ENCODE assay signal across 10 cellular contexts in genomic region chr11:12693075-12693473, GRCh38. TPM values are rescaled to one million over a fixed set of nuclear protein-coding genes. Genes with fewer than 3 reads are reported as not detected.
DNase-seq lines count a peak whose midpoint lies in the region; ATAC-seq, FAIRE-seq and TF ChIP-seq lines count a peak whose summit lies in the region.
"Had no signal": no experiment of that assay in that cellular context is flagged by ENCODE, and none has a peak within 500 bp of the region (broad histone marks: within the 10 kb centered on the region; RNA-seq: fewer than 3 reads in every experiment).

No MANE protein-coding gene starts in this region.

- peak; percentile 44 for ATAC-seq in HepG2
- ATAC-seq in GM21723 (IDR thresholded peaks at IDR 0.05; ENCODE audit: unreplicated experiment) = no peak

- intact Hi-C loops in HepG2 (cut with micrococcal nuclease; ENCODE audit: unreplicated experiment) = loop anchor here (2.0 kb wide), 1 partner anchor 18 kb away; the partner anchor contains the start of gene TEAD1
- intact Hi-C loops in posterior cingulate gyrus (cut with DNase I) = no loop called here

- POLR2A ChIA-PET in HepG2 (lab: Yijun Ruan, JAX) = interaction anchor here (0.7 to 4.1 kb wide), 6 partner anchors 12 to 153 kb away, joined by 3 to 23 read pairs (median 12); no protein-coding TSS in a partner anchor

- TF ChIP-seq CTCF in HepG2 (CRISPR knock-in tag; IDR thresholded peaks at IDR 0.05) = no peak

- in situ Hi-C loops in HepG2 (cut with HindIII; ENCODE audit: extremely low pct_ligation_motif_present, low pct_unique_long_range_greater_than_20kb) = no loop called here

- DNase-seq in NT2/D1 (ENCODE audit: low read depth, low spot score) (no peak), caudate nucleus (lab: John Stamatoyannopoulos, UW) (no peak), HepG2 (ENCODE audit: low spot score) (no peak), LoVo (ENCODE audit: low spot score) (no peak), posterior cingulate gyrus (no peak), putamen (ENCODE audit: low spot score) (no peak)
- DNase-seq: activated naive CD8-positive, alpha-beta T cell treated with anti-CD3 and anti-CD28 coated beads, Interleukin-2, amount 10 ng/mL, durations not matched to agents 7 days and 5 days; Karpas-422 had no signal

- FAIRE-seq in HepG2 (lab: Jason Lieb, UNC) = no peak

- peaks cover 89% of the 10 kb centered on the region for H3K79me2 ChIP-seq in HepG2 (ENCODE audit: insufficient read depth, low read length)

- no peak for TF ChIP-seq RAD21 in HepG2 (CRISPR knock-in tag; IDR thresholded peaks at IDR 0.05)

- TF ChIP-seq POLR2A in HepG2 (IDR thresholded peaks at IDR 0.05; ENCODE audit: insufficient read depth in 1 of 2, low read depth in 2 of 2, low read length in 2 of 2) = no peak

- 42% methylated on average over 5 of the region's 5 CpGs for WGBS in HepG2 (ENCODE audit: low lambda C conversion rate)

- CTCF ChIA-PET in HepG2 (lab: Yijun Ruan, JAX; ENCODE audit: low intra/inter-chr PET ratio, low total read pairs) = no interaction called here

- no peaks in the 10 kb centered on the region; the same call in 1 of the 2 replicates for H4K20me1 ChIP-seq in HepG2 (ENCODE audit: insufficient read depth, low read length)

- H3K27me3 ChIP-seq in NT2/D1 (ENCODE audit: insufficient read depth, insufficient read length) = no peaks in the 10 kb centered on the region
- no peaks in the 10 kb centered on the region for H3K27me3 ChIP-seq in HepG2 (ENCODE audit: control insufficient read depth in 1 of 2, insufficient read depth in 2 of 2, low read length in 2 of 2)
- H3K27me3 ChIP-seq in stomach smooth muscle (ENCODE audit: control insufficient read depth in 1 of 2, insufficient read depth in 2 of 2, low read length in 2 of 2) = no peaks in the 10 kb centered on the region

- H3K36me3 ChIP-seq in NT2/D1 (ENCODE audit: insufficient read depth, insufficient read length, low read length) = no peaks in the 10 kb centered on the region
- H3K36me3 ChIP-seq in HepG2 (replicated peaks in 1 of 2; ENCODE audit: control insufficient read depth in 1 of 2, insufficient read depth in 2 of 2, low read length in 2 of 2) = no peaks in the 10 kb centered on the region
- no peaks in the 10 kb centered on the region for H3K36me3 ChIP-seq in stomach smooth muscle (ENCODE audit: control insufficient read depth in 2 of 2, insufficient read depth in 2 of 2, low read length in 2 of 2)

- H2AFZ ChIP-seq in HepG2 (ENCODE audit: low read length) = no peak overlapping the region

- BruUV-seq in HepG2 (replicated peaks; lab: Mats Ljungman, UMichigan) = TSS peak; percentile 52

- peak overlapping the region; percentile 5 for H3K9ac ChIP-seq in NT2/D1 (ENCODE audit: insufficient read length, low read depth)
- peak overlapping the region; percentile 80 for H3K9ac ChIP-seq in HepG2 (ENCODE audit: insufficient read depth, low read depth, low read length)
- peak overlapping the region; percentile 63 to 76 for H3K9ac ChIP-seq in stomach smooth muscle (ENCODE audit: low read length in 2 of 2)

- peak overlapping the region; percentile 83 for H3K4me2 ChIP-seq in HepG2 (ENCODE audit: low read depth, low read length)

- H3K4me1 ChIP-seq in NT2/D1 (ENCODE audit: insufficient read depth, insufficient read length) (peaks cover 9% of the 10 kb centered on the region), HepG2 (ENCODE audit: insufficient read depth, low read length) (peaks cover 83% of the 10 kb centered on the region), stomach smooth muscle (ENCODE audit: control insufficient read depth, insufficient read depth, low read length) (peaks cover 48% of the 10 kb centered on the region)

- TF ChIP-seq EP300 in HepG2 (IDR thresholded peaks at IDR 0.05; ENCODE audit: low read depth in 2 of 2, low read length in 2 of 2) = no peak
- no peak for TF ChIP-seq EP300 in HepG2 (CRISPR knock-in tag; IDR thresholded peaks at IDR 0.05; ENCODE audit: borderline replicate concordance)

- H3K4me3 ChIP-seq in NT2/D1 (ENCODE audit: insufficient read length, low read depth) (no peak overlapping the region), HepG2 (replicated peaks in 1 of 3; ENCODE audit: insufficient read depth in 1 of 3, low read depth in 2 of 3, low read length in 3 of 3) (peak overlapping the region in 2 of 3 experiments; percentile 29 to 55; a peak in 2 of 6 replicates), stomach smooth muscle (ENCODE audit: low read length in 2 of 2) (peak overlapping the region; percentile 8 to 69)

- H3K9me3 ChIP-seq in NT2/D1 (ENCODE audit: insufficient read depth, low read length) (no peaks in the 10 kb centered on the region), HepG2 (ENCODE audit: low read length) (no peaks in the 10 kb centered on the region), stomach smooth muscle (ENCODE audit: control insufficient read depth in 2 of 2, low read length in 2 of 2) (no peaks in the 10 kb centered on the region)

- H3K27ac ChIP-seq in caudate nucleus (ENCODE audit: low read depth, low read length) (peak overlapping the region; percentile 74), HepG2 (ENCODE audit: extremely low read length, insufficient read depth, low read length) (peak overlapping the region; percentile 94), stomach smooth muscle (ENCODE audit: low read length) (peak overlapping the region; percentile 95)

TF ChIP-seq in HepG2, 621 proteins besides CTCF, POLR2A, EP300 and RAD21 (continues in another document):
- TF ChIP-seq PRPF4 (IDR thresholded peaks at IDR 0.05; ENCODE audit: low read depth, low read length, poor library complexity, severe bottlenecking) (peak; percentile 6), ARNTL (CRISPR knock-in tag; IDR thresholded peaks at IDR 0.05) (no peak), ZNF44 (CRISPR knock-in tag; IDR thresholded peaks at IDR 0.05) (0 out of 2 replicates have a peak, but pooled peaks have one; percentile 50), ASH2L (IDR thresholded peaks at IDR 0.05; ENCODE audit: insufficient read length, low read depth, low read length) (peak; percentile 19)
- TF ChIP-seq, protein P1, sequence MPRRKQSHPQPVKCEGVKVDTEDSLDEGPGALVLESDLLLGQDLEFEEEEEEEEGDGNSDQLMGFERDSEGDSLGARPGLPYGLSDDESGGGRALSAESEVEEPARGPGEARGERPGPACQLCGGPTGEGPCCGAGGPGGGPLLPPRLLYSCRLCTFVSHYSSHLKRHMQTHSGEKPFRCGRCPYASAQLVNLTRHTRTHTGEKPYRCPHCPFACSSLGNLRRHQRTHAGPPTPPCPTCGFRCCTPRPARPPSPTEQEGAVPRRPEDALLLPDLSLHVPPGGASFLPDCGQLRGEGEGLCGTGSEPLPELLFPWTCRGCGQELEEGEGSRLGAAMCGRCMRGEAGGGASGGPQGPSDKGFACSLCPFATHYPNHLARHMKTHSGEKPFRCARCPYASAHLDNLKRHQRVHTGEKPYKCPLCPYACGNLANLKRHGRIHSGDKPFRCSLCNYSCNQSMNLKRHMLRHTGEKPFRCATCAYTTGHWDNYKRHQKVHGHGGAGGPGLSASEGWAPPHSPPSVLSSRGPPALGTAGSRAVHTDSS (CRISPR knock-in tag; conservative IDR thresholded peaks at IDR 0.05) = no peak
- TF ChIP-seq, protein P2, sequence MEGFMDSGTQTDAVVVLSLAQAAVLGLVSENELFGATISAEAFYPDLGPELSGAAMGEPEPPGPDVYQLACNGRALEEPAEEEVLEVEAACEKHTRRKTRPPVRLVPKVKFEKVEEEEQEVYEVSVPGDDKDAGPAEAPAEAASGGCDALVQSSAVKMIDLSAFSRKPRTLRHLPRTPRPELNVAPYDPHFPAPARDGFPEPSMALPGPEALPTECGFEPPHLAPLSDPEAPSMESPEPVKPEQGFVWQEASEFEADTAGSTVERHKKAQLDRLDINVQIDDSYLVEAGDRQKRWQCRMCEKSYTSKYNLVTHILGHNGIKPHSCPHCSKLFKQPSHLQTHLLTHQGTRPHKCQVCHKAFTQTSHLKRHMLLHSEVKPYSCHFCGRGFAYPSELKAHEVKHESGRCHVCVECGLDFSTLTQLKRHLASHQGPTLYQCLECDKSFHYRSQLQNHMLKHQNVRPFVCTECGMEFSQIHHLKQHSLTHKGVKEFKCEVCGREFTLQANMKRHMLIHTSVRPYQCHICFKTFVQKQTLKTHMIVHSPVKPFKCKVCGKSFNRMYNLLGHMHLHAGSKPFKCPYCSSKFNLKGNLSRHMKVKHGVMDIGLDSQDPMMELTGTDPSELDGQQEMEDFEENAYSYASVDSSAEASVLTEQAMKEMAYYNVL (CRISPR knock-in tag; IDR thresholded peaks at IDR 0.05; ENCODE audit: borderline replicate concordance) = 0 out of 2 replicates have a peak, but pooled peaks have one; percentile 13

RNA-seq across cellular contexts. Expression of gene TEAD1, which starts 18.9 kb away (rescaled TPM):
- 30.5 and 40.7 TPM in 2 replicates for total RNA-seq in HepG2 (2016; rRNA removed; fragmentation: Illumina TruSeq; extraction: Trizol)
- total RNA-seq in HepG2 (2016; cell fraction: cytosol; rRNA removed; fragmentation: Illumina TruSeq; extraction: Trizol; ENCODE audit: low read depth) = 8.3 and 11.7 TPM in 2 replicates
- total RNA-seq in HepG2 (2016; cell fraction: insoluble cytoplasmic fraction; rRNA removed; fragmentation: Illumina TruSeq; extraction: Trizol) = 29.5 and 36.2 TPM in 2 replicates
- total RNA-seq in HepG2 (2016; cell fraction: membrane; rRNA removed; fragmentation: Illumina TruSeq; extraction: Trizol) = 23.8 and 25.3 TPM in 2 replicates
- 42.8 and 45.0 TPM in 2 replicates for total RNA-seq in HepG2 (2016; cell fraction: nucleus; rRNA removed; fragmentation: Illumina TruSeq; extraction: Trizol)
- polyA plus RNA-seq in HepG2 (2011; rRNA removed) = 17.0 and 20.1 TPM in 2 replicates
- 13.0 and 14.1 TPM in 2 replicates for polyA plus RNA-seq in HepG2 (2011; cell fraction: cytosol; rRNA removed)
- polyA plus RNA-seq in HepG2 (2011; cell fraction: nucleus; rRNA removed) = 33.6 and 34.8 TPM in 2 replicates
- polyA plus RNA-seq in HepG2 (2012) = 25.7 and 29.3 TPM in 2 replicates
- polyA plus RNA-seq in HepG2 (2016; cell fraction: cytosol; fragmentation: Illumina TruSeq; extraction: Trizol; ENCODE audit: low read depth) = 0.77 and 0.92 TPM in 2 replicates
- 19.7 and 21.0 TPM in 2 replicates for polyA plus RNA-seq in HepG2 (2016; cell fraction: insoluble cytoplasmic fraction; fragmentation: Illumina TruSeq; extraction: Trizol; ENCODE audit: low read depth)
- polyA plus RNA-seq in HepG2 (2016; cell fraction: membrane; fragmentation: Illumina TruSeq; extraction: Trizol; ENCODE audit: low read depth) = 2.6 and 3.3 TPM in 2 replicates
- 21.1 and 21.8 TPM in 2 replicates for polyA plus RNA-seq in HepG2 (2016; cell fraction: nucleus; fragmentation: Illumina TruSeq; extraction: Trizol; ENCODE audit: insufficient read depth, low read depth)
- polyA minus RNA-seq in HepG2 (2011; rRNA and poly(A)+ RNA removed; ENCODE audit: low replicate concordance) = 45.9 and 178 TPM in 2 replicates
- polyA minus RNA-seq in HepG2 (2011; cell fraction: cytosol; rRNA and poly(A)+ RNA removed) = 37.4 and 37.9 TPM in 2 replicates
- polyA minus RNA-seq in HepG2 (2011; cell fraction: nucleus; rRNA and poly(A)+ RNA removed) = 69.4 and 79.4 TPM in 2 replicates
- total RNA-seq: activated naive CD8-positive, alpha-beta T cell treated with anti-CD3 and anti-CD28 coated beads, Interleukin-2, amount 10 ng/mL, durations not matched to agents 7 days and 5 days had no signal

Comparison
In these comparisons a context has a peak if more than half of its experiments do, and no peak if none do; other contexts are left out.
1. H3K9ac ChIP-seq: peak in every context shown above with its lines; median percentile 80 in HepG2; 70 in stomach smooth muscle; 5 in NT2/D1.